Comparison of ENCODE assay signal across 12 cellular contexts in the genomic region with DNA sequence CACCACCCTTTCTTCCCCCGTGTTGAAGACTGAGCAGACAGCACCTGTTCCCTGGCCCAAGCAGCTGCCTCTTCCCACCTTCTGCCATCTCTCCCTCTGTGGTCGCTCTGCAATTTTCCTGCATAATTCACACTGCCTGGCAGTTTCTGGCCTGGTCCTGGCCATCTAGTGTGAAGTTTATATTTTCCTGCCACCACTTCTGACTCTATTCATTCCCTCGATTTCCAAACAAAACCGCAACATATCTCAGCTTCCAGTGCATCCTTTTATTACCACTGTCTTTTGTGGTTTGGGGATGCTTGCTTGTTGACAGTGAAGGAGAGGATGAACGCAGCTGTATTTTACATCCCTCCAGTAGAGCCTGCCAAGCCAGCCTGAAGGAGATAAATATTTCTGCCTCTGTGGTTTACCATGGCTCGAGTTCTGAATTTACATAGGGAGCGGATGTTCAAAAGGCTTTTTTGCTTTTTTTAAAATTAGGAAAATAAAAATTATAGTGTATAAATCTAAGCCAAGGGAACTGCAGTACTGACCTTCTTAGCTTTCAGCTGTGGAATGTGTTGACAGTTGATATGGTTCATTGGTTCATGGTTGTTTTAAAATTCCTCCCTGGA.
DNase-seq lines count a peak whose midpoint lies in the region; ATAC-seq and TF ChIP-seq lines count a peak whose summit lies in the region.
"Had no signal": no experiment of that assay in that cellular context is flagged by ENCODE, and none has a peak within 500 bp of the region (broad histone marks: within the 10 kb centered on the region; RNA-seq: fewer than 3 reads in every experiment).

No MANE protein-coding gene starts in this region.

- intact Hi-C loops in testis (cut with DNase I; ENCODE audit: low total_unique reads), result no loop called here
- intact Hi-C loops in head of caudate nucleus (cut with DNase I), result no loop called here

- DNase-seq in HFF-Myc (ENCODE audit: extremely low read depth, low read depth), result peak; percentile 27
- DNase-seq in cerebellar cortex (ENCODE audit: low spot score), result peak; percentile 19
- DNase-seq in left kidney (ENCODE audit: low read depth, low spot score), result peak; percentile 77
- peak; percentile 25 for DNase-seq in testis
- DNase-seq in activated CD8-positive, alpha-beta memory T cell treated with anti-CD3 and anti-CD28 coated beads, Interleukin-2, amount 10 ng/mL, durations not matched to agents 7 days and 5 days, result no peak
- DNase-seq in activated naive CD8-positive, alpha-beta T cell treated with anti-CD3 and anti-CD28 coated beads, Interleukin-2, amount 50 U/mL, for 24 hours, result no peak
- DNase-seq in central memory CD4-positive, alpha-beta T cell, result no peak
- no peak for DNase-seq in head of caudate nucleus
- DNase-seq: activated T-cell treated with anti-CD3 and anti-CD28 coated beads, Interleukin-2, amount 50 U/mL, for 4 hours; NCI-H2029; PC-3; stimulated activated naive CD4-positive, alpha-beta T cell had no signal

- no peak overlapping the region for H3K4me3 Mint-ChIP-seq in activated CD8-positive, alpha-beta memory T cell treated with anti-CD3 and anti-CD28 coated beads, Interleukin-2, amount 10 ng/mL, durations not matched to agents 7 days and 5 days
- H3K4me3 Mint-ChIP-seq in activated naive CD8-positive, alpha-beta T cell treated with anti-CD3 and anti-CD28 coated beads, Interleukin-2, amount 50 U/mL, for 24 hours, result no peak overlapping the region
- H3K4me3 Mint-ChIP-seq: activated T-cell treated with anti-CD3 and anti-CD28 coated beads, Interleukin-2, amount 50 U/mL, for 4 hours had no signal

- no peaks in the 10 kb centered on the region for H3K4me1 ChIP-seq in testis

- H3K9me3 Mint-ChIP-seq in activated CD8-positive, alpha-beta memory T cell treated with anti-CD3 and anti-CD28 coated beads, Interleukin-2, amount 10 ng/mL, durations not matched to agents 7 days and 5 days (ENCODE audit: low read depth), result no peaks in the 10 kb centered on the region
- H3K9me3 Mint-ChIP-seq in activated naive CD8-positive, alpha-beta T cell treated with anti-CD3 and anti-CD28 coated beads, Interleukin-2, amount 50 U/mL, for 24 hours, result no peaks in the 10 kb centered on the region
- H3K9me3 Mint-ChIP-seq: activated T-cell treated with anti-CD3 and anti-CD28 coated beads, Interleukin-2, amount 50 U/mL, for 4 hours had no signal

- peaks cover 9% of the 10 kb centered on the region for H3K27me3 Mint-ChIP-seq in activated CD8-positive, alpha-beta memory T cell treated with anti-CD3 and anti-CD28 coated beads, Interleukin-2, amount 10 ng/mL, durations not matched to agents 7 days and 5 days
- H3K27me3 Mint-ChIP-seq in activated naive CD8-positive, alpha-beta T cell treated with anti-CD3 and anti-CD28 coated beads, Interleukin-2, amount 50 U/mL, for 24 hours, result peaks cover 4% of the 10 kb centered on the region

- H3K27me3 ChIP-seq in testis, result no peaks in the 10 kb centered on the region

- WGBS in testis, 2 donors, result 54 to 56% methylated on average over 7 of the region's 7 CpGs

- TF ChIP-seq POLR2A in testis (IDR thresholded peaks at IDR 0.05), result no peak

- TF ChIP-seq CTCF in HFF-Myc (IDR thresholded peaks at IDR 0.05; ENCODE audit: low read depth, low read length, missing control alignments) (no peak), testis (IDR thresholded peaks at IDR 0.05) (no peak)

- H3K4me3 ChIP-seq in HFF-Myc (replicated peaks; ENCODE audit: low read depth, low read length), result no peak overlapping the region
- no peak overlapping the region for H3K4me3 ChIP-seq in testis

- H3K4me1 Mint-ChIP-seq in activated CD8-positive, alpha-beta memory T cell treated with anti-CD3 and anti-CD28 coated beads, Interleukin-2, amount 10 ng/mL, durations not matched to agents 7 days and 5 days, result no peaks in the 10 kb centered on the region
- H3K4me1 Mint-ChIP-seq in activated naive CD8-positive, alpha-beta T cell treated with anti-CD3 and anti-CD28 coated beads, Interleukin-2, amount 50 U/mL, for 24 hours, result no peaks in the 10 kb centered on the region

- no peak overlapping the region for H3K27ac Mint-ChIP-seq in activated CD8-positive, alpha-beta memory T cell treated with anti-CD3 and anti-CD28 coated beads, Interleukin-2, amount 10 ng/mL, durations not matched to agents 7 days and 5 days
- H3K27ac Mint-ChIP-seq in activated naive CD8-positive, alpha-beta T cell treated with anti-CD3 and anti-CD28 coated beads, Interleukin-2, amount 50 U/mL, for 24 hours, result no peak overlapping the region

- H3K36me3 ChIP-seq in testis (ENCODE audit: low read depth, missing control alignments), result no peaks in the 10 kb centered on the region

- no peak overlapping the region for H3K27ac ChIP-seq in testis

- no peaks in the 10 kb centered on the region for H3K9me3 ChIP-seq in testis

- no peak for ATAC-seq in activated CD8-positive, alpha-beta memory T cell treated with anti-CD3 and anti-CD28 coated beads, Interleukin-2, amount 10 ng/mL, durations not matched to agents 7 days and 5 days
- ATAC-seq in activated naive CD8-positive, alpha-beta T cell treated with anti-CD3 and anti-CD28 coated beads, Interleukin-2, amount 50 U/mL, for 24 hours, result no peak
- ATAC-seq: activated T-cell treated with anti-CD3 and anti-CD28 coated beads, Interleukin-2, amount 50 U/mL, for 4 hours; PC-3 had no signal

- no peaks in the 10 kb centered on the region for H3K36me3 Mint-ChIP-seq in activated CD8-positive, alpha-beta memory T cell treated with anti-CD3 and anti-CD28 coated beads, Interleukin-2, amount 10 ng/mL, durations not matched to agents 7 days and 5 days
- H3K36me3 Mint-ChIP-seq in activated naive CD8-positive, alpha-beta T cell treated with anti-CD3 and anti-CD28 coated beads, Interleukin-2, amount 50 U/mL, for 24 hours (ENCODE audit: low read depth), result no peaks in the 10 kb centered on the region

- CTCF ChIA-PET in activated CD8-positive, alpha-beta memory T cell treated with anti-CD3 and anti-CD28 coated beads, Interleukin-2, amount 10 ng/mL, durations not matched to agents 7 days and 5 days (lab: Charles Lee), result no interaction called here

Comparison
In these comparisons a context has a peak if more than half of its experiments do, and no peak if none do; other contexts are left out.
1. DNase-seq: peak in HFF-Myc (single experiment), cerebellar cortex (single experiment), left kidney (single experiment) and testis (single experiment); none in activated CD8-positive, alpha-beta memory T cell treated with anti-CD3 and anti-CD28 coated beads, Interleukin-2, amount 10 ng/mL, durations not matched to agents 7 days and 5 days (single experiment), activated naive CD8-positive, alpha-beta T cell treated with anti-CD3 and anti-CD28 coated beads, Interleukin-2, amount 50 U/mL, for 24 hours (single experiment), central memory CD4-positive, alpha-beta T cell (single experiment) and head of caudate nucleus (0 of 42).